In the genomic region with DNA sequence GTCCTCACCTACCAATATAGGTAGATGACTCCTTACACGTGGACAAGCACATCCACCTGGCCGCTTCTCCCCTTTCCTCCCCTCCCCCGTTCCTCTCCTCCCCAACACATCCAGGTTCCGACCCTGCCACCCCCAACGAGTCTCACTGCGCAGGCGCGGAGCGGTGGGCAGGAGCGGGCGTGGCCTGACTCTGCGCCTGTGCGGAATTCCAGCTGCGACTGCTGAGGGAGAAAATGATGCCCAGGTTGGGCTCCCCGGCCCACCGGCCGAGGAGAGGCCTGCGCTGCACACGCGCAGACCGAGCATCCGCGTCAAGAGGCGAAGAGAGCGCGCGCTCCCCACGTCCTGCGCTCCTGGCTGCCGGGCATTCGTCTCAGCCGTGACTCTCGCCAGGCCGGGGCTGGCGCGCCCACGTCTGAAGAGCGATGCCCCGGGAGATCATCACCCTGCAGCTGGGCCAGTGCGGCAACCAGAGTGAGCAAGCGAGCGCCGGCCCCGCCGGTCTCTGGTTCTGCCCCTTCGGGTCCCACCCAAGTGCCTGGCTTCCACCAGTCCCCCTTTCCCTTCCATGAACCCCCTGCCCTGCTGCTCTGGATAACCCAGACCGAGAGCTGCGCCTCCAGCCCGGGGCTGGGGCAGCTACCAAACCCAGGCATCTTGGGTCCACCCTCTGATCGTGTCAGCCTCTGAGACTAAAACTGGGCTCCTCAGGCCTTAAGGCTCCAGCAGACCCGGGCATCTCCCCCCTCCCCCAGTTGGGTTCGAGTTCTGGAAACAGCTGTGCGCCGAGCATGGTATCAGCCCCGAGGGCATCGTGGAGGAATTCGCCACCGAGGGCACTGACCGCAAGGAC, we compare ENCODE assay signal across 8 cellular contexts. TPM values are rescaled to one million over a fixed set of nuclear protein-coding genes. Genes with fewer than 3 reads are reported as not detected.
DNase-seq lines count a peak whose midpoint lies in the region; ATAC-seq, FAIRE-seq and TF ChIP-seq lines count a peak whose summit lies in the region.

Gene TUBG2 (plus strand): TSS at position 206 of the 853 bp plus-strand sequence. CDS start 220 bp downstream, at position 426.

- peak within 1 kb of the TSS; percentile 28 for H3K9ac ChIP-seq in endothelial cell of umbilical vein (replicated peaks; ENCODE audit: extremely low read depth, insufficient read depth, low read length)

- H3K27ac Mint-ChIP-seq in mesothelial cell of epicardium = peak within 1 kb of the TSS; percentile 92

- H3K9me3 ChIP-seq in endothelial cell of umbilical vein (replicated peaks; ENCODE audit: control insufficient read depth, insufficient read depth, low read length) = no peaks in the 10 kb centered on the region

- peak; percentile 85 for FAIRE-seq in endothelial cell of umbilical vein (lab: Jason Lieb, UNC)

- no peak for ATAC-seq in GM21390 (IDR thresholded peaks at IDR 0.05; ENCODE audit: unreplicated experiment)

- peaks cover 6% of the 10 kb centered on the region for H3K9me3 Mint-ChIP-seq in mesothelial cell of epicardium

- peak within 1 kb of the TSS; percentile 89 for H3K4me3 Mint-ChIP-seq in mesothelial cell of epicardium

- no peaks in the 10 kb centered on the region for H3K27me3 ChIP-seq in endothelial cell of umbilical vein (ENCODE audit: control insufficient read depth in 2 of 2, insufficient read depth in 2 of 2, low read length in 2 of 2)

- TF ChIP-seq POLR2A in endothelial cell of umbilical vein (IDR thresholded peaks at IDR 0.05; ENCODE audit: low read depth, low read length) = peak; percentile 86

- peak within 1 kb of the TSS; percentile 69 for H3K4me2 ChIP-seq in endothelial cell of umbilical vein (ENCODE audit: insufficient read depth, low read length)

- no peaks in the 10 kb centered on the region for H4K20me1 ChIP-seq in endothelial cell of umbilical vein (replicated peaks; ENCODE audit: control insufficient read depth, extremely low read depth, insufficient read depth, low read length)

- no peaks in the 10 kb centered on the region for H3K27me3 Mint-ChIP-seq in mesothelial cell of epicardium (ENCODE audit: low read depth)

- POLR2A ChIA-PET in endothelial cell of umbilical vein (lab: Charles Lee) = no interaction called here

- H3K9me1 ChIP-seq in endothelial cell of umbilical vein (replicated peaks; ENCODE audit: control insufficient read depth, extremely low read depth, insufficient read depth, low read length) = no peaks in the 10 kb centered on the region

- CTCF ChIA-PET in endothelial cell of umbilical vein (lab: Charles Lee) = interaction anchor here (0.8 to 2.4 kb wide), 9 partner anchors 8 to 81 kb away, joined by 3 to 14 read pairs (median 4); partner anchors contain the start of genes CCR10 and PLEKHH3

- peak within 1 kb of the TSS; percentile 89 for H2AFZ ChIP-seq in endothelial cell of umbilical vein (ENCODE audit: low read depth, low read length)

- DNase-seq in ELR (ENCODE audit: low read depth) (peak; percentile 95), HPDE6-E6E7 (ENCODE audit: extremely low spot score) (peak; percentile 97), NOMO-1 treated with DMSO at 0.1 percent for 48 hours (lab: John Stamatoyannopoulos, UW; ENCODE audit: unreplicated experiment) (peak; percentile 44), activated T-cell treated with anti-CD3 and anti-CD28 coated beads for 24 hours (ENCODE audit: low read depth) (peak; percentile 79), endothelial cell of umbilical vein (ENCODE audit: low read depth, low spot score) (peak; percentile 92), mesothelial cell of epicardium (ENCODE audit: low spot score in 2 of 2, unreplicated experiment in 2 of 2) (peak; percentile 88 to 92)
- peak; percentile 44 to 64 for DNase-seq in stimulated activated CD8-positive, alpha-beta memory T cell treated with anti-CD3 and anti-CD28 coated beads, Interleukin-2, amount 100 ng/mL, for 1 hour (ENCODE audit: low read depth in 2 of 2)

- dilution Hi-C loops in endothelial cell of umbilical vein (cut with MboI; ENCODE audit: extremely low pct_ligation_motif_present, low sequenced_read_pairs) = no loop called here

- no peaks in the 10 kb centered on the region for H3K79me2 ChIP-seq in endothelial cell of umbilical vein (ENCODE audit: control insufficient read depth, insufficient read depth, low read length)

- H3K27ac ChIP-seq in endothelial cell of umbilical vein (ENCODE audit: insufficient read depth, low read depth, low read length) = no peak within 1 kb of the TSS

- no peak for TF ChIP-seq CTCF in endothelial cell of umbilical vein (IDR thresholded peaks at IDR 0.05; ENCODE audit: extremely low read depth in 1 of 2, insufficient read depth in 1 of 2, low read depth in 1 of 2, low read length in 2 of 2)
- no peak for TF ChIP-seq CTCF in mesothelial cell of epicardium (IDR thresholded peaks at IDR 0.05; ENCODE audit: unreplicated experiment)

- H3K36me3 ChIP-seq in endothelial cell of umbilical vein (ENCODE audit: control insufficient read depth in 2 of 2, extremely low read depth in 1 of 2, insufficient read depth in 2 of 2, low read length in 2 of 2) = no peaks in the 10 kb centered on the region

- H3K4me1 Mint-ChIP-seq in mesothelial cell of epicardium = peaks cover 26% of the 10 kb centered on the region

- intact Hi-C loops in endothelial cell of umbilical vein (cut with micrococcal nuclease) = loop anchor here (5.0 kb wide), 1 partner anchor 52 kb away; the partner anchor contains the start of genes RETREG3 and TUBG1

- peaks cover 17% of the 10 kb centered on the region for H3K4me1 ChIP-seq in endothelial cell of umbilical vein (ENCODE audit: control insufficient read depth, extremely low read depth, insufficient read depth, low read length)

- peaks cover 12% of the 10 kb centered on the region for H3K36me3 Mint-ChIP-seq in mesothelial cell of epicardium

- no TSS peak for BruUV-seq in endothelial cell of umbilical vein (replicated peaks; lab: Mats Ljungman, UMichigan)

- peak within 1 kb of the TSS; percentile 2 to 51 (median 40) for H3K4me3 ChIP-seq in endothelial cell of umbilical vein (replicated peaks in 1 of 3; ENCODE audit: insufficient read depth in 1 of 3, low read depth in 1 of 3, low read length in 3 of 3)

TF ChIP-seq in endothelial cell of umbilical vein, 7 proteins besides CTCF, POLR2A, EP300 and RAD21:
- TF ChIP-seq JUN (IDR thresholded peaks at IDR 0.05; ENCODE audit: borderline replicate concordance, insufficient read depth, insufficient read length, low read depth) (no peak), POLR2AphosphoS5 (IDR thresholded peaks at IDR 0.05; ENCODE audit: insufficient read depth, low read depth, low read length) (peak; percentile 56)

RNA-seq across cellular contexts. Expression of gene TUBG2, which starts in this region (rescaled TPM):
- total RNA-seq in endothelial cell of umbilical vein (13.1 and 13.2 TPM in 2 replicates), mesothelial cell of epicardium (30.6 to 33.7 TPM (median 33.4 TPM) in 3 replicates)
- polyA plus RNA-seq in endothelial cell of umbilical vein = 17.7 and 19.4 TPM in 2 replicates
- polyA plus RNA-seq in endothelial cell of umbilical vein (2011; cell fraction: cytosol; rRNA removed) = 6.7 and 9.7 TPM in 2 replicates
- polyA plus RNA-seq in endothelial cell of umbilical vein (2011; cell fraction: nucleus; rRNA removed) = 52.9 and 63.6 TPM in 2 replicates
- polyA plus RNA-seq in endothelial cell of umbilical vein (2012) = 13.6 and 17.5 TPM in 2 replicates
- 7.0 and 10.2 TPM in 2 replicates for polyA minus RNA-seq in endothelial cell of umbilical vein
- polyA minus RNA-seq in endothelial cell of umbilical vein (2011; cell fraction: cytosol; rRNA and poly(A)+ RNA removed) = 3.5 TPM
- 12.4 and 16.1 TPM in 2 replicates for polyA minus RNA-seq in endothelial cell of umbilical vein (2011; cell fraction: nucleus; rRNA and poly(A)+ RNA removed)

Comparison
In these comparisons a context has a peak if more than half of its experiments do, and no peak if none do; other contexts are left out.
1. DNase-seq: peak in every context shown above with its lines; median percentile 97 in HPDE6-E6E7; 95 in ELR; 92 in endothelial cell of umbilical vein; 90 in mesothelial cell of epicardium; 79 in activated T-cell treated with anti-CD3 and anti-CD28 coated beads for 24 hours; 54 in stimulated activated CD8-positive, alpha-beta memory T cell treated with anti-CD3 and anti-CD28 coated beads, Interleukin-2, amount 100 ng/mL, for 1 hour; 44 in NOMO-1 treated with DMSO at 0.1 percent for 48 hours.